In the genomic region with DNA sequence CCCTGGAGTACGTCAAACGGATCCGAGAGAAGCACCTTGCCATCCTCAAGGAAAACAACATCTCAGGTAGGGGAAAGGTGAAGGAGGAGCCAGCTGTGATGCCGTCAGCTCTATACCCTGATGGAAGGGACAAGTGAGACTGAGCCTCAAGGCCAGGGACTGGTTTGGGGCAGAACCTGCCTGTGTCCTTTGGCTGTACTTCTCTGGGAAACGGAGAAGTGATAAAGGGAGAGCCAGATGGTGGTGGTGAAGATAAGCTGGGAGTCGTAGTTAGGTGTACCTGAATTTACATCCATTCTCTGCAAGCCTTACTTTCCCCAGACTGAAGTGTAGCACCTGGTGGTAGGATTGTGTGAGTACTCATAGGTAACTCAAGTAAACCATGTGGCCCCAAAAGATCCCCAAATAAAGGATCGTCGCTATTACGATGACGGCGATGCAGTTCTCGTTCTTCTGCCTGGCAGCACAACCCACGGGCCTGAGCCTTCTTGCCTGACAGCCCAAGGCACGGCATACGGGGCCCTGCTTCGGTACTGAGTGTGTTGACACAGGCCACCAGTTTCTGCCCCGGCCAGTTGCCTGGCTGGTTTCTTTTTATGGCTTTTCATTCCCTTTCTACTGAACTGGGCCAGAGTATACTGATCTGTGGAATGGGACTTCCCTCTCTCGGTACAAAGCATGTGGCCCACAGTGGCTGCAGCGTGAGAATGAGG, we compare ENCODE assay signal across 11 cellular contexts. TPM values are rescaled to one million over a fixed set of nuclear protein-coding genes. Genes with fewer than 3 reads are reported as not detected.
A peak's percentile ranks its signal among the peaks of the same experiment; 100 is the strongest.
DNase-seq lines count a peak whose midpoint lies in the region; ATAC-seq and TF ChIP-seq lines count a peak whose summit lies in the region.
"Had no signal": no experiment of that assay in that cellular context is flagged by ENCODE, and none has a peak within 500 bp of the region (broad histone marks: within the 10 kb centered on the region; RNA-seq: fewer than 3 reads in every experiment).

No MANE protein-coding gene starts in this region.

- H3K4me1 Mint-ChIP-seq in endothelial cell (ENCODE audit: unreplicated experiment): no peaks in the 10 kb centered on the region

- no peak for DNase-seq in activated naive CD4-positive, alpha-beta T cell treated with anti-CD3 and anti-CD28 coated beads, Interleukin-2, amount 50 U/mL, for 72 hours (ENCODE audit: low spot score in 2 of 2)
- no peak for DNase-seq in activated naive CD4-positive, alpha-beta T cell treated with anti-CD3 and anti-CD28 coated beads, Interleukin-2, amount 50 U/mL, for 16 hours
- no peak for DNase-seq in endothelial cell (ENCODE audit: low spot score)
- DNase-seq in effector CD4-positive, alpha-beta T cell: no peak
- DNase-seq: activated T-cell treated with anti-CD3 and anti-CD28 coated beads for 4 hours; NCI-H1092; NCI-H510A; stimulated activated CD4-positive, alpha-beta T cell treated with anti-CD3 and anti-CD28 coated beads, Interleukin-15, amount 100 ng/mL, for 24 hours had no signal

- H3K36me3 Mint-ChIP-seq in activated naive CD4-positive, alpha-beta T cell treated with anti-CD3 and anti-CD28 coated beads, Interleukin-2, amount 50 U/mL, for 72 hours: peaks cover 0 to 15% of the 10 kb centered on the region in 2 donors
- H3K36me3 Mint-ChIP-seq in endothelial cell (ENCODE audit: low read depth, unreplicated experiment): peaks cover 33% of the 10 kb centered on the region

- no peaks in the 10 kb centered on the region for H3K9me3 Mint-ChIP-seq in activated naive CD4-positive, alpha-beta T cell treated with anti-CD3 and anti-CD28 coated beads, Interleukin-2, amount 50 U/mL, for 72 hours
- H3K9me3 Mint-ChIP-seq in endothelial cell (ENCODE audit: unreplicated experiment): no peaks in the 10 kb centered on the region

- H3K4me3 Mint-ChIP-seq in endothelial cell (ENCODE audit: unreplicated experiment): peak overlapping the region; percentile 18

- peak overlapping the region; percentile 51 for H3K27ac ChIP-seq in temporal lobe (ENCODE audit: low read depth, low read length)

- ATAC-seq in activated naive CD4-positive, alpha-beta T cell treated with anti-CD3 and anti-CD28 coated beads, Interleukin-2, amount 50 U/mL, for 72 hours: no peak
- no peak for ATAC-seq in HG02610 (IDR thresholded peaks at IDR 0.05; ENCODE audit: unreplicated experiment)
- ATAC-seq: Right ventricle myocardium inferior had no signal

- peak; percentile 22 for TF ChIP-seq CTCF in endothelial cell (IDR thresholded peaks at IDR 0.05; ENCODE audit: unreplicated experiment)

- H3K27ac Mint-ChIP-seq in activated naive CD4-positive, alpha-beta T cell treated with anti-CD3 and anti-CD28 coated beads, Interleukin-2, amount 50 U/mL, for 72 hours: peak overlapping the region; percentile 26 to 69
- H3K27ac Mint-ChIP-seq in endothelial cell (ENCODE audit: unreplicated experiment): peak overlapping the region; percentile 5

- no peaks in the 10 kb centered on the region for H3K27me3 Mint-ChIP-seq in endothelial cell (ENCODE audit: unreplicated experiment)

RNA-seq across cellular contexts. Expression of gene PCIF1, which starts 10.6 kb away (rescaled TPM):
- 10 to 100 TPM; 31.8 to 51.0 TPM for total RNA-seq in activated naive CD4-positive, alpha-beta T cell treated with anti-CD3 and anti-CD28 coated beads, Interleukin-2, amount 50 U/mL, for 72 hours
- total RNA-seq in endothelial cell (ENCODE audit: unreplicated experiment): 34.8 TPM
- 14.5 TPM for total RNA-seq in temporal lobe

RNA-seq across cellular contexts. Expression of gene ZNF335, which starts 26.9 kb away (rescaled TPM):
- 10 to 100 TPM; 31.0 to 62.6 TPM for total RNA-seq in activated naive CD4-positive, alpha-beta T cell treated with anti-CD3 and anti-CD28 coated beads, Interleukin-2, amount 50 U/mL, for 72 hours
- 22.9 TPM for total RNA-seq in endothelial cell (ENCODE audit: unreplicated experiment)
- total RNA-seq in temporal lobe: 8.1 TPM

RNA-seq across cellular contexts. Expression of gene PLTP, which starts 33.2 kb away (rescaled TPM):
- 10 to 100 TPM; 11.0 to 12.9 TPM for total RNA-seq in activated naive CD4-positive, alpha-beta T cell treated with anti-CD3 and anti-CD28 coated beads, Interleukin-2, amount 50 U/mL, for 72 hours
- total RNA-seq in endothelial cell (ENCODE audit: unreplicated experiment): 41.3 TPM
- 18.2 TPM for total RNA-seq in temporal lobe

RNA-seq across cellular contexts. Expression of gene CTSA, which starts 54.0 kb away (rescaled TPM):
- 10 to 100 TPM; 55.6 to 98.5 TPM for total RNA-seq in activated naive CD4-positive, alpha-beta T cell treated with anti-CD3 and anti-CD28 coated beads, Interleukin-2, amount 50 U/mL, for 72 hours
- 62.7 TPM for total RNA-seq in endothelial cell (ENCODE audit: unreplicated experiment)
- 10.3 TPM for total RNA-seq in temporal lobe

RNA-seq across cellular contexts. Expression of gene NEURL2, which starts 54.1 kb away (rescaled TPM):
- total RNA-seq in activated naive CD4-positive, alpha-beta T cell treated with anti-CD3 and anti-CD28 coated beads, Interleukin-2, amount 50 U/mL, for 72 hours: 1 to 10 TPM; 1.5 to 3.4 TPM
- total RNA-seq in endothelial cell (ENCODE audit: unreplicated experiment): 3.6 TPM
- 3.2 TPM for total RNA-seq in temporal lobe
